ENCODE assay signal across 10 cellular contexts in the genomic region with DNA sequence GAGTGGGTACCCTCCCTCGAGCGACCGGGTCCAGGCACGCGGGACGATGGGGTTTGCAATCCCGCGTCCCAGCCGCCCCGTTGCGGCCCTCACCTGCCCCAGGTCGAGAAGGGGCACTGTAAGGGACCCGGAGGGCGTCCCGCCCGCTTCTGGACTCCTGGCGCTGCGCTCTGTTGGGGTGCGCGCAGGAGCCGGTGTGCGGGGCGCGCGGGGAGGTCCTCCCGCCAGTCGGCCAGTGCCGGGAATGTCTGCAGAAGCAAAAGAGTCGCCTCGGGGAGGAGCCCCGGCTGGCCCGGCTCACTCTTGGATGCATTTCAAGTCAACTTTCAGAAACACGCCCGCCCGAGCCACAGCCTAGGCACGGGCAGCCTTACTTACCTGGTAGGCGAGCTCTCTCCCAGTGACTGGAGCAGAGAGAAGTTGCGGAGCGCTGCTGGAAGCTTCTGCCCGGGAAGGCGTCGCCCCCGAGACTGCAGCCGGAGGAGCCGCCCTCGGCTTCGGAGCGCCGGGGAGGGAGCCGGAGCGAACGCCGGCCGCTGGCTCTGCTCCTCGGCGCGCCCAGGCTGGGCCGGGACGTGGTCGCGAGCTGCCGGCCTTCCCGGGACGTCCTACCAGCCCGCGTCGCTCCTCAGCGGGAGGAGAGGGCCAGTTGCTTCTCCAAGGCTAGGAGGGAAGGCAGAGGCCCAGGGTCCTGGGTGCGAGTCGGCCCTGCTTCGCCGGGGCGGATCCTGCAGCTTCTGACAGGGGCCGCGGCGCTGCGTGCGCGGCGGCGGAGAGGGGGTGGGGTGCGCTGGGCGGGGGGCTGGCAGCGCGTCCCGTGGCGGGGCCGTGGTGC. TPM values are rescaled to one million over a fixed set of nuclear protein-coding genes. Genes with fewer than 3 reads are reported as not detected.
DNase-seq lines count a peak whose midpoint lies in the region; ATAC-seq and TF ChIP-seq lines count a peak whose summit lies in the region.
"Had no signal": no experiment of that assay in that cellular context is flagged by ENCODE, and none has a peak within 500 bp of the region (broad histone marks: within the 10 kb centered on the region; RNA-seq: fewer than 3 reads in every experiment).

A gene (minus strand): TSS at position 739 of the 835 bp plus-strand sequence. CDS start 1,156 bp downstream, outside the sequence.

- H3K36me3 ChIP-seq in HUES6 (ENCODE audit: control insufficient read depth, insufficient read depth, low read length), result no peaks in the 10 kb centered on the region
- no peaks in the 10 kb centered on the region for H3K36me3 ChIP-seq in duodenal mucosa (ENCODE audit: control insufficient read depth in 1 of 2, insufficient read depth in 2 of 2, low read length in 2 of 2)
- no peaks in the 10 kb centered on the region for H3K36me3 ChIP-seq in left lung
- H3K36me3 ChIP-seq in stomach, result no peaks in the 10 kb centered on the region

- peaks cover 40% of the 10 kb centered on the region for H3K4me1 ChIP-seq in HUES6 (ENCODE audit: control insufficient read depth, insufficient read depth, low read length)
- peaks cover 15 to 17% of the 10 kb centered on the region in 2 donors for H3K4me1 ChIP-seq in duodenal mucosa (ENCODE audit: control insufficient read depth in 1 of 2, insufficient read depth in 2 of 2, low read length in 2 of 2)
- H3K4me1 ChIP-seq in left lung, result peaks cover 0 to 23% of the 10 kb centered on the region in 2 donors
- H3K4me1 ChIP-seq in stomach, result peaks cover 12 to 53% (median 38%) of the 10 kb centered on the region in 4 donors

- H3K4me3 Mint-ChIP-seq in stimulated activated effector memory CD8-positive, alpha-beta T cell treated with anti-CD3 and anti-CD28 coated beads, Interleukin-12 subunit alpha, Interleukin-12 subunit beta, amount 100 ng/mL, for 72 hours, result no peak within 1 kb of the TSS
- H3K4me3 Mint-ChIP-seq: activated CD8-positive, alpha-beta T cell treated with anti-CD3 and anti-CD28 coated beads, Interleukin-2, amount 10 ng/mL, durations not matched to agents 7 days and 5 days had no signal

- ATAC-seq in left lung (peak; percentile 55), HG03095 (IDR thresholded peaks at IDR 0.05; ENCODE audit: unreplicated experiment) (no peak)
- ATAC-seq in stimulated activated naive CD8-positive, alpha-beta T cell treated with anti-CD3 and anti-CD28 coated beads, Interleukin-15, Interleukin-2, amounts not matched to agents 100 U/mL and 50 U/mL, for 24 hours, result no peak
- no peak for ATAC-seq in stimulated activated effector memory CD8-positive, alpha-beta T cell treated with anti-CD3 and anti-CD28 coated beads, Interleukin-12 subunit alpha, Interleukin-12 subunit beta, amount 100 ng/mL, for 72 hours
- ATAC-seq: activated CD8-positive, alpha-beta T cell treated with anti-CD3 and anti-CD28 coated beads, Interleukin-2, amount 10 ng/mL, durations not matched to agents 7 days and 5 days; naive thymus-derived CD4-positive, alpha-beta T cell had no signal

- DNase-seq in left lung, result peak in 1 of 2 donors; percentile 68
- no peak for DNase-seq in stomach
- no peak for DNase-seq in stimulated activated naive CD8-positive, alpha-beta T cell treated with anti-CD3 and anti-CD28 coated beads, Interleukin-15, Interleukin-2, amounts not matched to agents 100 U/mL and 50 U/mL, for 24 hours
- no peak for DNase-seq in stimulated activated effector memory CD8-positive, alpha-beta T cell treated with anti-CD3 and anti-CD28 coated beads, Interleukin-12 subunit alpha, Interleukin-12 subunit beta, amount 100 ng/mL, for 72 hours (ENCODE audit: low spot score in 2 of 2)
- DNase-seq in hepatic stellate cell (ENCODE audit: low spot score), result no peak
- DNase-seq: activated CD8-positive, alpha-beta T cell treated with anti-CD3 and anti-CD28 coated beads, Interleukin-2, amount 10 ng/mL, durations not matched to agents 7 days and 5 days; naive thymus-derived CD4-positive, alpha-beta T cell had no signal

- peak within 1 kb of the TSS; percentile 67 for H3K4me3 ChIP-seq in HUES6 (ENCODE audit: low read depth, low read length)
- peak within 1 kb of the TSS; percentile 7 to 28 for H3K4me3 ChIP-seq in duodenal mucosa (ENCODE audit: low read depth in 1 of 2, low read length in 2 of 2)
- H3K4me3 ChIP-seq in left lung, result peak within 1 kb of the TSS; percentile 19
- peak within 1 kb of the TSS; percentile 34 to 60 (median 42) for H3K4me3 ChIP-seq in stomach

- TF ChIP-seq CTCF in left lung (IDR thresholded peaks at IDR 0.05) (no peak), stomach (IDR thresholded peaks at IDR 0.05) (no peak)

- no peak for TF ChIP-seq EP300 in stomach (IDR thresholded peaks at IDR 0.05)

- WGBS in stomach, 5 donors, result 2 to 3% (median 2%) methylated on average over 68 to 88 of the region's 88 CpGs; no CpG with 5 or more reads in 1 of the 5 donors

- intact Hi-C loops in left lung (cut with DNase I) (no loop called here), stomach (cut with DNase I; ENCODE audit: low total_unique reads) (no loop called here)

- H3K27ac Mint-ChIP-seq in stimulated activated effector memory CD8-positive, alpha-beta T cell treated with anti-CD3 and anti-CD28 coated beads, Interleukin-12 subunit alpha, Interleukin-12 subunit beta, amount 100 ng/mL, for 72 hours, result no peak within 1 kb of the TSS

- H3K9ac ChIP-seq in HUES6 (ENCODE audit: low read length), result no peak within 1 kb of the TSS
- no peak within 1 kb of the TSS for H3K9ac ChIP-seq in duodenal mucosa (ENCODE audit: low read depth in 1 of 2, low read length in 2 of 2)

- H3K36me3 Mint-ChIP-seq in stimulated activated effector memory CD8-positive, alpha-beta T cell treated with anti-CD3 and anti-CD28 coated beads, Interleukin-12 subunit alpha, Interleukin-12 subunit beta, amount 100 ng/mL, for 72 hours, result no peaks in the 10 kb centered on the region
- H3K36me3 Mint-ChIP-seq: naive thymus-derived CD4-positive, alpha-beta T cell had no signal

- peaks cover 99% of the 10 kb centered on the region for H3K27me3 ChIP-seq in HUES6 (ENCODE audit: control insufficient read depth, insufficient read depth, low read length)
- peaks cover 76 to 77% of the 10 kb centered on the region in 2 donors for H3K27me3 ChIP-seq in duodenal mucosa (ENCODE audit: control insufficient read depth in 1 of 2, insufficient read depth in 2 of 2, low read length in 2 of 2)
- peaks cover 73 to 99% of the 10 kb centered on the region in 2 donors for H3K27me3 ChIP-seq in left lung
- peaks cover 40 to 94% (median 68%) of the 10 kb centered on the region in 3 donors for H3K27me3 ChIP-seq in stomach

- H3K9me3 Mint-ChIP-seq in stimulated activated effector memory CD8-positive, alpha-beta T cell treated with anti-CD3 and anti-CD28 coated beads, Interleukin-12 subunit alpha, Interleukin-12 subunit beta, amount 100 ng/mL, for 72 hours, result no peaks in the 10 kb centered on the region

- no peak for TF ChIP-seq POLR2A in stomach (IDR thresholded peaks at IDR 0.05)

- H3K27ac ChIP-seq in HUES6 (ENCODE audit: low read depth, low read length) (no peak within 1 kb of the TSS), duodenal mucosa (ENCODE audit: low read depth, low read length) (no peak within 1 kb of the TSS), left lung (no peak within 1 kb of the TSS), stomach (peak within 1 kb of the TSS in 1 of 5 donors; percentile 17)

- H3K4me1 Mint-ChIP-seq in stimulated activated effector memory CD8-positive, alpha-beta T cell treated with anti-CD3 and anti-CD28 coated beads, Interleukin-12 subunit alpha, Interleukin-12 subunit beta, amount 100 ng/mL, for 72 hours, result peaks cover 24% of the 10 kb centered on the region

- no peaks in the 10 kb centered on the region for H3K9me3 ChIP-seq in HUES6 (ENCODE audit: control insufficient read depth, insufficient read depth, low read depth, low read length)
- H3K9me3 ChIP-seq in duodenal mucosa (ENCODE audit: control insufficient read depth in 1 of 2, low read length in 2 of 2), result no peaks in the 10 kb centered on the region
- H3K9me3 ChIP-seq in left lung, result no peaks in the 10 kb centered on the region
- no peaks in the 10 kb centered on the region for H3K9me3 ChIP-seq in stomach

RNA-seq across cellular contexts. Expression of the gene that starts here (rescaled TPM):
- total RNA-seq in left lung (not detected), stomach (not detected)
- not detected for polyA plus RNA-seq in stomach
- total RNA-seq: activated CD8-positive, alpha-beta T cell treated with anti-CD3 and anti-CD28 coated beads, Interleukin-2, amount 10 ng/mL, durations not matched to agents 7 days and 5 days; naive thymus-derived CD4-positive, alpha-beta T cell had no signal
- polyA plus RNA-seq: naive thymus-derived CD4-positive, alpha-beta T cell had no signal

Comparison
In these comparisons a context has a peak if more than half of its experiments do, and no peak if none do; other contexts are left out.
1. Peak in ATAC-seq and H3K4me3 ChIP-seq in left lung; RNA of the gene not detected or under 1 TPM.